ENCODE assay signal across 1 cellular context in the genomic region with DNA sequence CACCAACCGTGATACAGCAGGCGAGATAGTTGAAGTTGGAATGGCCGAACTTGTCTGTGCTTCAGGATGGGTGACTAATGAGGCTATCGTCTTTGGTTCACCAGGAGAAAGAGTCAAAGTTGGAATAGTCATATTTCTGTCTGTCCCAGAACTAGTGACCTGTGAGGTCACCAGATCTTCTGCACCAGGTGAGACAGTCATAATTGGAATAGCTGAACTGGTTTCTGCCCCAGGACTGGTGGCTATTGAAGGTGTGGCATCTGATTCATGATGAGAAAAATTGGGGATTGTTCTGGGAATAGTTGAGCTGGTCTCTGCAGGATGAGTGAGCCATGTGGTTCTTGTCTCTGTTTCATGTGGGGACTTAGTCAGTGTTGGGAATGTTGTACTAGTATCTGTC.
TF ChIP-seq lines count a peak whose summit lies in the region.

No MANE protein-coding gene starts in this region.

TF ChIP-seq in HepG2, 621 proteins besides CTCF, POLR2A, EP300 and RAD21 (continued from another document):
- TF ChIP-seq, protein P1, sequence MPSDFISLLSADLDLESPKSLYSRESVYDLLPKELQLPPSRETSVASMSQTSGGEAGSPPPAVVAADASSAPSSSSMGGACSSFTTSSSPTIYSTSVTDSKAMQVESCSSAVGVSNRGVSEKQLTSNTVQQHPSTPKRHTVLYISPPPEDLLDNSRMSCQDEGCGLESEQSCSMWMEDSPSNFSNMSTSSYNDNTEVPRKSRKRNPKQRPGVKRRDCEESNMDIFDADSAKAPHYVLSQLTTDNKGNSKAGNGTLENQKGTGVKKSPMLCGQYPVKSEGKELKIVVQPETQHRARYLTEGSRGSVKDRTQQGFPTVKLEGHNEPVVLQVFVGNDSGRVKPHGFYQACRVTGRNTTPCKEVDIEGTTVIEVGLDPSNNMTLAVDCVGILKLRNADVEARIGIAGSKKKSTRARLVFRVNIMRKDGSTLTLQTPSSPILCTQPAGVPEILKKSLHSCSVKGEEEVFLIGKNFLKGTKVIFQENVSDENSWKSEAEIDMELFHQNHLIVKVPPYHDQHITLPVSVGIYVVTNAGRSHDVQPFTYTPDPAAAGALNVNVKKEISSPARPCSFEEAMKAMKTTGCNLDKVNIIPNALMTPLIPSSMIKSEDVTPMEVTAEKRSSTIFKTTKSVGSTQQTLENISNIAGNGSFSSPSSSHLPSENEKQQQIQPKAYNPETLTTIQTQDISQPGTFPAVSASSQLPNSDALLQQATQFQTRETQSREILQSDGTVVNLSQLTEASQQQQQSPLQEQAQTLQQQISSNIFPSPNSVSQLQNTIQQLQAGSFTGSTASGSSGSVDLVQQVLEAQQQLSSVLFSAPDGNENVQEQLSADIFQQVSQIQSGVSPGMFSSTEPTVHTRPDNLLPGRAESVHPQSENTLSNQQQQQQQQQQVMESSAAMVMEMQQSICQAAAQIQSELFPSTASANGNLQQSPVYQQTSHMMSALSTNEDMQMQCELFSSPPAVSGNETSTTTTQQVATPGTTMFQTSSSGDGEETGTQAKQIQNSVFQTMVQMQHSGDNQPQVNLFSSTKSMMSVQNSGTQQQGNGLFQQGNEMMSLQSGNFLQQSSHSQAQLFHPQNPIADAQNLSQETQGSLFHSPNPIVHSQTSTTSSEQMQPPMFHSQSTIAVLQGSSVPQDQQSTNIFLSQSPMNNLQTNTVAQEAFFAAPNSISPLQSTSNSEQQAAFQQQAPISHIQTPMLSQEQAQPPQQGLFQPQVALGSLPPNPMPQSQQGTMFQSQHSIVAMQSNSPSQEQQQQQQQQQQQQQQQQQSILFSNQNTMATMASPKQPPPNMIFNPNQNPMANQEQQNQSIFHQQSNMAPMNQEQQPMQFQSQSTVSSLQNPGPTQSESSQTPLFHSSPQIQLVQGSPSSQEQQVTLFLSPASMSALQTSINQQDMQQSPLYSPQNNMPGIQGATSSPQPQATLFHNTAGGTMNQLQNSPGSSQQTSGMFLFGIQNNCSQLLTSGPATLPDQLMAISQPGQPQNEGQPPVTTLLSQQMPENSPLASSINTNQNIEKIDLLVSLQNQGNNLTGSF (CRISPR knock-in tag; IDR thresholded peaks at IDR 0.05), result no peak
- TF ChIP-seq CENPT (CRISPR knock-in tag; IDR thresholded peaks at IDR 0.05; ENCODE audit: low read depth), result no peak
TF ChIP-seq in HepG2: peak in this region for 1.
